9 cellular contexts compared by ENCODE assay signal in genomic region chr6:70717038-70717801, GRCh38. TPM values are rescaled to one million over a fixed set of nuclear protein-coding genes. Genes with fewer than 3 reads are reported as not detected.
DNase-seq lines count a peak whose midpoint lies in the region; ATAC-seq lines count a peak whose summit lies in the region.
"Had no signal": no experiment of that assay in that cellular context is flagged by ENCODE, and none has a peak within 500 bp of the region (broad histone marks: within the 10 kb centered on the region; RNA-seq: fewer than 3 reads in every experiment).

No MANE protein-coding gene starts in this region.

- H3K9me3 Mint-ChIP-seq in activated naive CD4-positive, alpha-beta T cell treated with anti-CD3 and anti-CD28 coated beads, Interleukin-2, amount 50 U/mL, for 24 hours, result peaks cover 13% of the 10 kb centered on the region
- peaks cover 8% of the 10 kb centered on the region for H3K9me3 Mint-ChIP-seq in activated T-helper 17 cell treated with anti-CD3 and anti-CD28 coated beads, Interleukin-2, amount 50 U/mL, for 72 hours
- peaks cover 16 to 28% of the 10 kb centered on the region in 2 donors for H3K9me3 Mint-ChIP-seq in stimulated activated naive B cell treated with anti-CD40 and anti-IgM and Interleukin-4, amounts not matched to agents 10 μg/mL and 1 μg/mL and 100 μg/mL, for 72 hours

- ATAC-seq in GM21786 (IDR thresholded peaks at IDR 0.05; ENCODE audit: unreplicated experiment), result peak; percentile 40
- ATAC-seq in activated T-helper 17 cell treated with anti-CD3 and anti-CD28 coated beads, Interleukin-2, amount 50 U/mL, for 72 hours (replicated peaks), result peak; percentile 94
- peak; percentile 71 to 84 for ATAC-seq in stimulated activated naive B cell treated with anti-CD40 and anti-IgM and Interleukin-4, amounts not matched to agents 10 μg/mL and 1 μg/mL and 100 μg/mL, for 72 hours (replicated peaks)

- H3K27me3 Mint-ChIP-seq in activated naive CD4-positive, alpha-beta T cell treated with anti-CD3 and anti-CD28 coated beads, Interleukin-2, amount 50 U/mL, for 24 hours, result no peaks in the 10 kb centered on the region
- H3K27me3 Mint-ChIP-seq in activated T-helper 17 cell treated with anti-CD3 and anti-CD28 coated beads, Interleukin-2, amount 50 U/mL, for 72 hours, result no peaks in the 10 kb centered on the region
- H3K27me3 Mint-ChIP-seq in stimulated activated naive B cell treated with anti-CD40 and anti-IgM and Interleukin-4, amounts not matched to agents 10 μg/mL and 1 μg/mL and 100 μg/mL, for 72 hours, result no peaks in the 10 kb centered on the region

- peaks cover 31% of the 10 kb centered on the region for H3K36me3 Mint-ChIP-seq in activated naive CD4-positive, alpha-beta T cell treated with anti-CD3 and anti-CD28 coated beads, Interleukin-2, amount 50 U/mL, for 24 hours
- H3K36me3 Mint-ChIP-seq in activated T-helper 17 cell treated with anti-CD3 and anti-CD28 coated beads, Interleukin-2, amount 50 U/mL, for 72 hours (ENCODE audit: low read depth), result no peaks in the 10 kb centered on the region
- peaks cover 13 to 44% of the 10 kb centered on the region in 2 donors for H3K36me3 Mint-ChIP-seq in stimulated activated naive B cell treated with anti-CD40 and anti-IgM and Interleukin-4, amounts not matched to agents 10 μg/mL and 1 μg/mL and 100 μg/mL, for 72 hours

- peaks cover 67% of the 10 kb centered on the region for H3K4me1 Mint-ChIP-seq in activated naive CD4-positive, alpha-beta T cell treated with anti-CD3 and anti-CD28 coated beads, Interleukin-2, amount 50 U/mL, for 24 hours
- H3K4me1 Mint-ChIP-seq in activated T-helper 17 cell treated with anti-CD3 and anti-CD28 coated beads, Interleukin-2, amount 50 U/mL, for 72 hours, result peaks cover 41% of the 10 kb centered on the region
- H3K4me1 Mint-ChIP-seq in stimulated activated naive B cell treated with anti-CD40 and anti-IgM and Interleukin-4, amounts not matched to agents 10 μg/mL and 1 μg/mL and 100 μg/mL, for 72 hours, result peaks cover 23 to 56% of the 10 kb centered on the region in 2 donors

- H3K27ac Mint-ChIP-seq in activated naive CD4-positive, alpha-beta T cell treated with anti-CD3 and anti-CD28 coated beads, Interleukin-2, amount 50 U/mL, for 24 hours, result no peak overlapping the region
- H3K27ac Mint-ChIP-seq in activated T-helper 17 cell treated with anti-CD3 and anti-CD28 coated beads, Interleukin-2, amount 50 U/mL, for 72 hours, result peak overlapping the region; percentile 71
- H3K27ac Mint-ChIP-seq in stimulated activated naive B cell treated with anti-CD40 and anti-IgM and Interleukin-4, amounts not matched to agents 10 μg/mL and 1 μg/mL and 100 μg/mL, for 72 hours, result no peak overlapping the region

- no peak for DNase-seq in activated naive CD4-positive, alpha-beta T cell (lab: John Stamatoyannopoulos, UW)
- no peak for DNase-seq in stimulated activated naive B cell treated with anti-CD40 and anti-IgM and Interleukin-4, amounts not matched to agents 10 μg/mL and 1 μg/mL and 100 μg/mL, for 72 hours
- DNase-seq in NCI-H345 treated with DMSO at 0.1 percent for 48 hours (lab: John Stamatoyannopoulos, UW; ENCODE audit: unreplicated experiment) (no peak), SHP77 (lab: John Stamatoyannopoulos, UW) (no peak)
- no peak for DNase-seq in effector CD8-positive, alpha-beta T cell (lab: John Stamatoyannopoulos, UW)
- DNase-seq: NCI-H2171 had no signal

- H3K4me3 Mint-ChIP-seq in activated naive CD4-positive, alpha-beta T cell treated with anti-CD3 and anti-CD28 coated beads, Interleukin-2, amount 50 U/mL, for 24 hours, result peak overlapping the region; percentile 31
- peak overlapping the region; percentile 39 for H3K4me3 Mint-ChIP-seq in activated T-helper 17 cell treated with anti-CD3 and anti-CD28 coated beads, Interleukin-2, amount 50 U/mL, for 72 hours
- no peak overlapping the region for H3K4me3 Mint-ChIP-seq in stimulated activated naive B cell treated with anti-CD40 and anti-IgM and Interleukin-4, amounts not matched to agents 10 μg/mL and 1 μg/mL and 100 μg/mL, for 72 hours

RNA-seq across cellular contexts. Expression of gene SMAP1, which starts 49.5 kb away (rescaled TPM):
- total RNA-seq in activated T-helper 17 cell treated with anti-CD3 and anti-CD28 coated beads, Interleukin-2, amount 50 U/mL, for 72 hours, result 10 to 100 TPM; 24.0 to 39.5 TPM

Comparison
In these comparisons a context has a peak if more than half of its experiments do, and no peak if none do; other contexts are left out.
1. H3K4me3 Mint-ChIP-seq: peak in activated naive CD4-positive, alpha-beta T cell treated with anti-CD3 and anti-CD28 coated beads, Interleukin-2, amount 50 U/mL, for 24 hours (single experiment) and activated T-helper 17 cell treated with anti-CD3 and anti-CD28 coated beads, Interleukin-2, amount 50 U/mL, for 72 hours (single experiment); none in stimulated activated naive B cell treated with anti-CD40 and anti-IgM and Interleukin-4, amounts not matched to agents 10 μg/mL and 1 μg/mL and 100 μg/mL, for 72 hours (0 of 2).
2. ATAC-seq: peak in every context shown above with its lines; median percentile 94 in activated T-helper 17 cell treated with anti-CD3 and anti-CD28 coated beads, Interleukin-2, amount 50 U/mL, for 72 hours; 78 in stimulated activated naive B cell treated with anti-CD40 and anti-IgM and Interleukin-4, amounts not matched to agents 10 μg/mL and 1 μg/mL and 100 μg/mL, for 72 hours; 40 in GM21786.